10 cellular contexts compared by ENCODE assay signal in genomic region chr5:86129009-86129408, GRCh38.
"Had no signal": no experiment of that assay in that cellular context is flagged by ENCODE, and none has a peak within 500 bp of the region (broad histone marks: within the 10 kb centered on the region; RNA-seq: fewer than 3 reads in every experiment).

No MANE protein-coding gene starts in this region.

- H3K9ac ChIP-seq: GM23248 had no signal

- H3K27ac ChIP-seq: GM23248 had no signal

- H3K4me1 ChIP-seq: HAP-1 had no signal

- H3K36me3 ChIP-seq: HAP-1 had no signal

- FAIRE-seq: H1 had no signal

- H2AFZ ChIP-seq: GM23248, GM23338 had no signal

- DNase-seq: GM23248, GOT3, H7, H9, HCEC 1CT, HFFc6 had no signal

- H3K4me2 ChIP-seq: GM23338 had no signal

- H3K9me3 ChIP-seq: HAP-1 had no signal

- H3K4me3 ChIP-seq: GM23248, GM23338, HAP-1 had no signal

- ATAC-seq: GM23338, HCT116 had no signal
